7 cellular contexts compared by ENCODE assay signal in genomic region chr1:150009604-150010387, GRCh38. TPM values are rescaled to one million over a fixed set of nuclear protein-coding genes. Genes with fewer than 3 reads are reported as not detected.
A peak's percentile ranks its signal among the peaks of the same experiment; 100 is the strongest.
DNase-seq lines count a peak whose midpoint lies in the region; ATAC-seq and TF ChIP-seq lines count a peak whose summit lies in the region.

No MANE protein-coding gene starts in this region.

- H2AFZ ChIP-seq in parathyroid adenoma, result peak overlapping the region; percentile 96

- peak overlapping the region; percentile 90 for H3K9ac ChIP-seq in SK-N-MC (ENCODE audit: insufficient read length)
- peak overlapping the region; percentile 53 for H3K9ac ChIP-seq in parathyroid adenoma

- H3K4me1 Mint-ChIP-seq in activated naive CD8-positive, alpha-beta T cell treated with anti-CD3 and anti-CD28 coated beads, Interleukin-2, amount 10 ng/mL, durations not matched to agents 7 days and 5 days, result peaks cover 23% of the 10 kb centered on the region
- H3K4me1 Mint-ChIP-seq in type B pancreatic cell (ENCODE audit: unreplicated experiment), result peaks cover 30% of the 10 kb centered on the region

- H3K4me3 ChIP-seq in SK-N-MC, result peak overlapping the region; percentile 93
- peak overlapping the region; percentile 92 for H3K4me3 ChIP-seq in parathyroid adenoma (ENCODE audit: low read depth, low read length)

- intact Hi-C loops in cardiac septum (cut with DNase I), result loop anchor here (1.0 to 5.0 kb wide), 4 partner anchors 43 to 143 kb away; partner anchors contain the start of gene VPS45

- peak overlapping the region; percentile 87 for H3K27ac Mint-ChIP-seq in activated naive CD8-positive, alpha-beta T cell treated with anti-CD3 and anti-CD28 coated beads, Interleukin-2, amount 10 ng/mL, durations not matched to agents 7 days and 5 days
- peak overlapping the region; percentile 99 for H3K27ac Mint-ChIP-seq in type B pancreatic cell

- peak; percentile 60 for DNase-seq in HK-2 (ENCODE audit: unreplicated experiment)
- no peak for DNase-seq in SK-N-MC (ENCODE audit: low read depth, low spot score)
- DNase-seq in activated naive CD8-positive, alpha-beta T cell treated with anti-CD3 and anti-CD28 coated beads, Interleukin-2, amount 10 ng/mL, durations not matched to agents 7 days and 5 days, result peak; percentile 33
- DNase-seq in cardiac septum (ENCODE audit: low spot score), result peak; percentile 77
- no peak for DNase-seq in type B pancreatic cell (ENCODE audit: extremely low spot score, unreplicated experiment)

- POLR2A ChIA-PET in activated naive CD8-positive, alpha-beta T cell treated with anti-CD3 and anti-CD28 coated beads, Interleukin-2, amount 10 ng/mL, durations not matched to agents 7 days and 5 days (lab: Charles Lee), result interaction anchor here (0.6 to 2.6 kb wide), 7 partner anchors 12 to 226 kb away, joined by 3 to 28 read pairs (median 5); partner anchors contain the start of gene SF3B4

- no peaks in the 10 kb centered on the region for H3K27me3 ChIP-seq in parathyroid adenoma (ENCODE audit: control insufficient read depth, insufficient read depth, low read length)

- no peaks in the 10 kb centered on the region for H3K9me3 Mint-ChIP-seq in activated naive CD8-positive, alpha-beta T cell treated with anti-CD3 and anti-CD28 coated beads, Interleukin-2, amount 10 ng/mL, durations not matched to agents 7 days and 5 days
- H3K9me3 Mint-ChIP-seq in type B pancreatic cell, result no peaks in the 10 kb centered on the region

- H3K27me3 Mint-ChIP-seq in activated naive CD8-positive, alpha-beta T cell treated with anti-CD3 and anti-CD28 coated beads, Interleukin-2, amount 10 ng/mL, durations not matched to agents 7 days and 5 days, result peaks cover 2% of the 10 kb centered on the region
- H3K27me3 Mint-ChIP-seq in type B pancreatic cell, result no peaks in the 10 kb centered on the region

- ATAC-seq in GM19324 (IDR thresholded peaks at IDR 0.05; ENCODE audit: low FRiP score, unreplicated experiment), result peak; percentile 9
- ATAC-seq in activated naive CD8-positive, alpha-beta T cell treated with anti-CD3 and anti-CD28 coated beads, Interleukin-2, amount 10 ng/mL, durations not matched to agents 7 days and 5 days (ENCODE audit: low read depth), result peak; percentile 44

- H3K79me2 ChIP-seq in parathyroid adenoma, result peaks cover 10% of the 10 kb centered on the region

- no peak for TF ChIP-seq CTCF in parathyroid adenoma (IDR thresholded peaks at IDR 0.05)
- TF ChIP-seq CTCF in type B pancreatic cell (conservative IDR thresholded peaks at IDR 0.05), result no peak

- H3K36me3 ChIP-seq in SK-N-MC (ENCODE audit: insufficient read depth, low read length) (no peaks in the 10 kb centered on the region), parathyroid adenoma (ENCODE audit: control insufficient read depth, insufficient read depth, low read length) (no peaks in the 10 kb centered on the region)

- H3K9me3 ChIP-seq in SK-N-MC (ENCODE audit: low read depth, low read length) (no peaks in the 10 kb centered on the region), parathyroid adenoma (ENCODE audit: control insufficient read depth, low read length) (no peaks in the 10 kb centered on the region)

- H3K4me2 ChIP-seq in parathyroid adenoma (ENCODE audit: low read length), result peak overlapping the region; percentile 91

- peaks cover 5% of the 10 kb centered on the region for H3K4me1 ChIP-seq in parathyroid adenoma

- H3K27ac ChIP-seq in SK-N-MC (0 out of 2 replicates have a peak overlapping the region, but pooled peaks have one; percentile 21), parathyroid adenoma (peak overlapping the region; percentile 84)

- H3K36me3 Mint-ChIP-seq in activated naive CD8-positive, alpha-beta T cell treated with anti-CD3 and anti-CD28 coated beads, Interleukin-2, amount 10 ng/mL, durations not matched to agents 7 days and 5 days, result peaks cover 5% of the 10 kb centered on the region
- H3K36me3 Mint-ChIP-seq in type B pancreatic cell, result peaks cover 13% of the 10 kb centered on the region

- H3K4me3 Mint-ChIP-seq in activated naive CD8-positive, alpha-beta T cell treated with anti-CD3 and anti-CD28 coated beads, Interleukin-2, amount 10 ng/mL, durations not matched to agents 7 days and 5 days, result peak overlapping the region; percentile 96
- H3K4me3 Mint-ChIP-seq in type B pancreatic cell, result peak overlapping the region; percentile 96

RNA-seq across cellular contexts. Expression of gene OTUD7B, which starts 0.7 kb away (rescaled TPM):
- total RNA-seq in activated naive CD8-positive, alpha-beta T cell treated with anti-CD3 and anti-CD28 coated beads, Interleukin-2, amount 10 ng/mL, durations not matched to agents 7 days and 5 days, result 10 to 100 TPM; 12.8 to 13.7 TPM
- 32.6 TPM for total RNA-seq in cardiac septum
- 31.6 and 35.9 TPM in 2 replicates for total RNA-seq in type B pancreatic cell (ENCODE audit: low replicate concordance)

RNA-seq across cellular contexts. Expression of gene VPS45, which starts 57.8 kb away (rescaled TPM):
- 10 to 100 TPM; 41.1 to 42.6 TPM for total RNA-seq in activated naive CD8-positive, alpha-beta T cell treated with anti-CD3 and anti-CD28 coated beads, Interleukin-2, amount 10 ng/mL, durations not matched to agents 7 days and 5 days
- total RNA-seq in cardiac septum (71.6 TPM), type B pancreatic cell (ENCODE audit: low replicate concordance) (25.9 and 41.5 TPM in 2 replicates)

Comparison
In these comparisons a context has a peak if more than half of its experiments do, and no peak if none do; other contexts are left out.
1. DNase-seq: peak in HK-2 (single experiment), activated naive CD8-positive, alpha-beta T cell treated with anti-CD3 and anti-CD28 coated beads, Interleukin-2, amount 10 ng/mL, durations not matched to agents 7 days and 5 days (single experiment) and cardiac septum (single experiment); none in SK-N-MC (single experiment) and type B pancreatic cell (single experiment).